7 cellular contexts compared by ENCODE assay signal in genomic region chr14:65958664-65959562, GRCh38.
DNase-seq lines count a peak whose midpoint lies in the region; ATAC-seq, FAIRE-seq and TF ChIP-seq lines count a peak whose summit lies in the region.

No MANE protein-coding gene starts in this region.

- H2AFZ ChIP-seq in GM23248 (no peak overlapping the region), hepatocyte (no peak overlapping the region)

- no peaks in the 10 kb centered on the region for H3K36me3 Mint-ChIP-seq in activated naive CD8-positive, alpha-beta T cell treated with anti-CD3 and anti-CD28 coated beads, Interleukin-2, amount 50 U/mL, for 24 hours (ENCODE audit: low read depth)

- H3K4me1 Mint-ChIP-seq in activated naive CD8-positive, alpha-beta T cell treated with anti-CD3 and anti-CD28 coated beads, Interleukin-2, amount 50 U/mL, for 24 hours = peaks cover 15% of the 10 kb centered on the region

- H3K4me2 ChIP-seq in GM23248 (ENCODE audit: unreplicated experiment) = no peak overlapping the region
- no peak overlapping the region for H3K4me2 ChIP-seq in hepatocyte

- peak; percentile 42 for ATAC-seq in activated naive CD8-positive, alpha-beta T cell treated with anti-CD3 and anti-CD28 coated beads, Interleukin-2, amount 50 U/mL, for 24 hours
- ATAC-seq in thoracic aorta (ENCODE audit: insufficient number of reproducible peaks, low FRiP score, low read depth) = no peak

- no peak overlapping the region for H3K4me3 Mint-ChIP-seq in activated naive CD8-positive, alpha-beta T cell treated with anti-CD3 and anti-CD28 coated beads, Interleukin-2, amount 50 U/mL, for 24 hours

- TF ChIP-seq CTCF in hepatocyte (IDR thresholded peaks at IDR 0.05; ENCODE audit: poor library complexity) (peak; percentile 56), thoracic aorta (IDR thresholded peaks at IDR 0.05) (peak; percentile 10)

- no peak overlapping the region for H3K27ac ChIP-seq in GM23248
- H3K27ac ChIP-seq in hepatocyte = no peak overlapping the region
- no peak overlapping the region for H3K27ac ChIP-seq in thoracic aorta

- in situ Hi-C loops in GM23248 (cut with MboI) = loop anchor here (10.0 kb wide), 2 partner anchors 534 to 794 kb away; no protein-coding TSS in a partner anchor

- H3K79me2 ChIP-seq in GM23248 (ENCODE audit: insufficient read depth) = no peaks in the 10 kb centered on the region
- no peaks in the 10 kb centered on the region for H3K79me2 ChIP-seq in hepatocyte

- H3K27me3 ChIP-seq in GM23248 (replicated peaks; ENCODE audit: insufficient read depth) (peaks cover 8% of the 10 kb centered on the region), hepatocyte (no peaks in the 10 kb centered on the region), thoracic aorta (replicated peaks; ENCODE audit: insufficient read depth) (no peaks in the 10 kb centered on the region)

- peak; percentile 67 for FAIRE-seq in G401.6 (lab: Jason Lieb, UNC)

- no peak overlapping the region for H3K27ac Mint-ChIP-seq in activated naive CD8-positive, alpha-beta T cell treated with anti-CD3 and anti-CD28 coated beads, Interleukin-2, amount 50 U/mL, for 24 hours

- H3K4me3 ChIP-seq in GM23248 = no peak overlapping the region
- no peak overlapping the region for H3K4me3 ChIP-seq in hepatocyte
- no peak overlapping the region for H3K4me3 ChIP-seq in thoracic aorta

- H3K9ac ChIP-seq in GM23248 = no peak overlapping the region

- H3F3A ChIP-seq in GM23248 (ENCODE audit: insufficient read depth) = no peaks in the 10 kb centered on the region

- no peaks in the 10 kb centered on the region for H3K9me3 Mint-ChIP-seq in activated naive CD8-positive, alpha-beta T cell treated with anti-CD3 and anti-CD28 coated beads, Interleukin-2, amount 50 U/mL, for 24 hours

- H3K4me1 ChIP-seq in GM23248 (ENCODE audit: insufficient read depth) (no peaks in the 10 kb centered on the region), hepatocyte (ENCODE audit: insufficient read depth) (no peaks in the 10 kb centered on the region), thoracic aorta (ENCODE audit: control insufficient read depth in 1 of 2, low read depth in 2 of 2) (no peaks in the 10 kb centered on the region)

- H3K9me3 ChIP-seq in GM23248 (ENCODE audit: low read depth) (no peaks in the 10 kb centered on the region), hepatocyte (ENCODE audit: low read depth) (no peaks in the 10 kb centered on the region), thoracic aorta (no peaks in the 10 kb centered on the region)

- H3K27me3 Mint-ChIP-seq in activated naive CD8-positive, alpha-beta T cell treated with anti-CD3 and anti-CD28 coated beads, Interleukin-2, amount 50 U/mL, for 24 hours = peaks cover 2% of the 10 kb centered on the region

- no peaks in the 10 kb centered on the region for H3K36me3 ChIP-seq in GM23248 (ENCODE audit: low read depth)
- H3K36me3 ChIP-seq in hepatocyte (replicated peaks; ENCODE audit: insufficient read depth, low read depth) = no peaks in the 10 kb centered on the region
- H3K36me3 ChIP-seq in thoracic aorta = no peaks in the 10 kb centered on the region

- DNase-seq in GM23248 = peak; percentile 54
- DNase-seq in NCI-H1105 (lab: John Stamatoyannopoulos, UW) = peak; percentile 24
- DNase-seq in activated naive CD8-positive, alpha-beta T cell treated with anti-CD3 and anti-CD28 coated beads, Interleukin-2, amount 50 U/mL, for 24 hours = no peak
- peak; percentile 42 for DNase-seq in hepatocyte (ENCODE audit: low spot score)
- DNase-seq in thoracic aorta (ENCODE audit: low spot score) = no peak
- DNase-seq in RPMI8226 = no peak

- H3K9me2 ChIP-seq in GM23248 (ENCODE audit: insufficient read depth) (no peaks in the 10 kb centered on the region), hepatocyte (replicated peaks; ENCODE audit: insufficient read depth) (no peaks in the 10 kb centered on the region)

- WGBS in GM23248 (ENCODE audit: low coverage in 1 of 2, low lambda C conversion rate in 2 of 2, missing lambda C conversion rate in 2 of 2), 2 experiments = 50 to 55% methylated on average over 13 of the region's 13 CpGs
- 66% methylated on average over 13 of the region's 13 CpGs for WGBS in hepatocyte (ENCODE audit: low lambda C conversion rate, missing lambda C conversion rate)

- no peaks in the 10 kb centered on the region for H4K20me1 ChIP-seq in GM23248 (ENCODE audit: insufficient read depth)
- H4K20me1 ChIP-seq in hepatocyte (ENCODE audit: insufficient read depth, poor library complexity, severe bottlenecking) = no peaks in the 10 kb centered on the region

Comparison
In these comparisons a context has a peak if more than half of its experiments do, and no peak if none do; other contexts are left out.
1. DNase-seq: peak in GM23248 (single experiment), NCI-H1105 (single experiment) and hepatocyte (single experiment); none in activated naive CD8-positive, alpha-beta T cell treated with anti-CD3 and anti-CD28 coated beads, Interleukin-2, amount 50 U/mL, for 24 hours (single experiment), thoracic aorta (single experiment) and RPMI8226 (single experiment).